Comparison of ENCODE assay signal across 13 cellular contexts in the genomic region with DNA sequence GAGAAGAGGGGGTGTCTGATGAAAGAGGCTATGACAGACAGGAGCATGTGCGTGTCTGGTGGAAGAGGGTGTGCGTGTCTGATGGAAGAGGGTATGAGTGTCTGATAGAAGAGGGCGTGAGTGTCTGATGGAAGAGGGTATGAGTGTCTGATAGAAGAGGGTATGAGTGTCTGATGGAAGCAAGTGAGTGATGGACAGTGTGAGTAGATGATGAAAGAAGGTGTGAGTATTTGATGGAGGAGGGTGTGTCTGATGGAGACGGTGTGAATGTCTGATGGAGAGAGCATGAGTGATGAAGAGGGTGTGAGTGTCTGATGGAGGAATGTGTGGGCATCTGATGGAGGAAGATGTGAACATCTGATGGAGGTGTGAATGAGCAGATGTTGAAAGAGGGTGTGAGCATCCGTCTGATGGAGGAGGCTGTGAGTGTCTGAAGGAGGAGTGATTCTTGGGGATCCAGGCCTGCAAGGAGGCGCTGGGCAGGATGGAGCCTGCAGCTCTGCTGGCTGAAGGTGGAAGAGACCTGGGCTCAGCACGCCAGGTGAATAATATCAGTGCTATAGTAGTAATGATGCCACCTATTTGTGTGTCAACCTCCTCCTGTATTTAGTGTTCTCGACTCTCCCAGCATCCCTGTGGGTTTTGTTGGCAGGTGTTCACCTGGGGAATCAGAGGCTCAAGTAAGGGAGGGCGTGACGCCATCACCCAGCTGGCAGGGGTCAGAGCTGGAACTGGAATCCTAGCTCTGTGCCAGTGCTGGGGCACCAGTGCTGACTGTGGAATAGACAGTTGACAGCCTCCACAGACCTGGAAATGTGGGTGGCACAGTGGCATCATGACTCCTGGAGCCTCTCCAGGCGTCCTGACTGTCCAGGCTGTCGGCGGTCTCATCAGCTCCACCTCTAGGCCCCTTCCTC.
DNase-seq lines count a peak whose midpoint lies in the region; ATAC-seq, FAIRE-seq and TF ChIP-seq lines count a peak whose summit lies in the region.
"Had no signal": no experiment of that assay in that cellular context is flagged by ENCODE, and none has a peak within 500 bp of the region (broad histone marks: within the 10 kb centered on the region; RNA-seq: fewer than 3 reads in every experiment).

No MANE protein-coding gene starts in this region.

- CTCF ChIA-PET in RWPE1 (lab: Yijun Ruan, JAX) = interaction anchor here (0.5 to 2.1 kb wide), 3 partner anchors 9 to 1181 kb away, joined by 3 to 8 read pairs (median 4); no protein-coding TSS in a partner anchor

- no peak overlapping the region for H3K4me3 ChIP-seq in lower lobe of right lung
- H3K4me3 ChIP-seq: SJCRH30 had no signal

- ATAC-seq in lower lobe of right lung = peak in 1 of 2 donors; percentile 1
- ATAC-seq in GM21717 (IDR thresholded peaks at IDR 0.05; ENCODE audit: unreplicated experiment) = no peak
- ATAC-seq in HG03354 (IDR thresholded peaks at IDR 0.05; ENCODE audit: poor library complexity, severe bottlenecking, unreplicated experiment) = no peak
- no peak for ATAC-seq in GM18502 (IDR thresholded peaks at IDR 0.05; ENCODE audit: poor library complexity, unreplicated experiment)
- ATAC-seq: activated naive CD4-positive, alpha-beta T cell treated with anti-CD3 and anti-CD28 coated beads, Interleukin-2, amount 50 U/mL, for 72 hours had no signal

- intact Hi-C loops in lower lobe of right lung (cut with DNase I) = no loop called here

- peaks cover under 1% of the 10 kb centered on the region for H3K4me1 ChIP-seq in lower lobe of right lung

- peak; percentile 93 for FAIRE-seq in HTR-8/SVneo (lab: Jason Lieb, UNC)
- FAIRE-seq: small intestine had no signal

- peak; percentile 73 for DNase-seq in DMS153 treated with DMSO at 0.1 percent for 48 hours (lab: John Stamatoyannopoulos, UW; ENCODE audit: unreplicated experiment)
- DNase-seq in HTR-8/SVneo (ENCODE audit: insufficient read length, low spot score) = no peak
- no peak for DNase-seq in RWPE1 (ENCODE audit: low spot score)
- no peak for DNase-seq in lower lobe of right lung
- no peak for DNase-seq in nucleus accumbens (lab: John Stamatoyannopoulos, UW)
- DNase-seq: erythroblast, mesenchymal stem cell, SJCRH30 had no signal

- H3K27ac ChIP-seq in RWPE1 (peak overlapping the region; percentile 93), lower lobe of right lung (peak overlapping the region; percentile 56)
- H3K27ac ChIP-seq: SJCRH30 had no signal

- H3K36me3 ChIP-seq in lower lobe of right lung = no peaks in the 10 kb centered on the region
- H3K36me3 ChIP-seq: SJCRH30 had no signal

- POLR2A ChIA-PET in RWPE1 (lab: Yijun Ruan, JAX; ENCODE audit: low non-redundant PET) = no interaction called here

- TF ChIP-seq CTCF in RWPE1 (conservative IDR thresholded peaks at IDR 0.05; ENCODE audit: low read depth) (no peak), lower lobe of right lung (IDR thresholded peaks at IDR 0.05) (no peak)

- no peaks in the 10 kb centered on the region for H3K9me3 ChIP-seq in lower lobe of right lung
- H3K9me3 ChIP-seq: SJCRH30 had no signal

- no peaks in the 10 kb centered on the region for H3K27me3 ChIP-seq in lower lobe of right lung (ENCODE audit: low read depth)
